In the genomic region with DNA sequence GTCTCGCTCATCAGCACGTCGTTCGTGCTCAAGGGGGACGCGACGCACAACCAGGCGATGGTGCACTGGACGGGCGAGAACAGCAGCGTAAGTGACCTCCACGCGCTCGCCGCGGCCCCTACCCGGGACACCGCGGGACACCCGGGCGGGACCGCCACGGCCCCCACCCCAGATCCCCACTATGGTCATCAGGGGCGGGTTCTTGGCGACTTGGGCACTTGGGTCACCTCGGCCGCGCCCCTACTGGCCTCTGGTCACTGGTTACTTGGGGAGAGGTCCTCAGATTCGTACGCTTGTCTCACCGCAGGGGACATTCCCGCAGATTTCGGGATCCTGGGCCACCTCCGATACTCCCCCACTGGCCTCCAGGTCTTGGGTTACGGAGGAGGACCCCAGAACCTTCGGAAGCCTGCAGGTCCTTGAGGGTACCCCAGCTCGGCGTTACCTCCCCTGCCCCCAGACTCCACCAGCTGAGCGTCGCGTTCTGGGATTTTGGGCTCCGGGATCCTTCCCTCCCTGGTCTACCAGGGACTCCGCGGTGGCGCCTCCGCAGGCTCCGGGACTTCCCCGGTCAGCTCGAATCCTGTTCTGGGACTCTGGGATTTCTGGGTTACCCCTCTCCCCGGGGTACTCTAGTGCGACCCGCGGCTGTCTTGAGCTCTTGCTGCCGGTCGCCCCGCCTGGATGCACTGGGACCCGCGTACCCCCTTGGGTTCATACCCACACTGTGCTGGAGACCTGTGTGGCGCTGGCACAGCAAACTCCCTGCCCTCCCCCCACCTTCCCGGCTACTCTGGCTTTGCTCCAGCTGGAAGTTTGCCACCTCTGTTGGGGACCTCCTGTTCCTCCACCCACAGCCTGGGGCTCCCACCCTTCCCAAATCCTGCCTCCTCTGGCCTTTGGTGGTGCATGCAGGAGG, we compare ENCODE assay signal across 10 cellular contexts. TPM values are rescaled to one million over a fixed set of nuclear protein-coding genes. Genes with fewer than 3 reads are reported as not detected.
DNase-seq lines count a peak whose midpoint lies in the region; TF ChIP-seq lines count a peak whose summit lies in the region.
"Had no signal": no experiment of that assay in that cellular context is flagged by ENCODE, and none has a peak within 500 bp of the region (broad histone marks: within the 10 kb centered on the region; RNA-seq: fewer than 3 reads in every experiment).

No MANE protein-coding gene starts in this region.

- H3K27ac Mint-ChIP-seq in Calu3 (ENCODE audit: unreplicated experiment) = no peak overlapping the region
- H3K27ac Mint-ChIP-seq: activated naive CD4-positive, alpha-beta T cell treated with anti-CD3 and anti-CD28 coated beads, Interleukin-2, amount 50 U/mL, for 72 hours; CD4-positive, CD25-positive, alpha-beta regulatory T cell had no signal

- peaks cover 75% of the 10 kb centered on the region for H3K27me3 Mint-ChIP-seq in Calu3 (ENCODE audit: unreplicated experiment)

- TF ChIP-seq POLR2A in transverse colon (IDR thresholded peaks at IDR 0.05) = no peak

- H3K36me3 Mint-ChIP-seq in Calu3 (ENCODE audit: insufficient read depth, unreplicated experiment) = no peaks in the 10 kb centered on the region
- H3K36me3 Mint-ChIP-seq: activated naive CD4-positive, alpha-beta T cell treated with anti-CD3 and anti-CD28 coated beads, Interleukin-2, amount 50 U/mL, for 72 hours; CD4-positive, CD25-positive, alpha-beta regulatory T cell had no signal

- peak; percentile 29 for DNase-seq in activated CD4-positive, CD25-positive, alpha-beta regulatory T cell treated with anti-CD3 and anti-CD28 coated beads, Interleukin-2, amount 50 U/mL, for 72 hours
- DNase-seq in activated CD4-positive, CD25-positive, alpha-beta regulatory T cell (lab: John Stamatoyannopoulos, UW) = no peak
- DNase-seq in coronary artery (ENCODE audit: low spot score) = peak; percentile 71
- DNase-seq in mesenteric fat pad (ENCODE audit: low spot score) = peak; percentile 87
- no peak for DNase-seq in transverse colon
- no peak for DNase-seq in Calu3
- no peak for DNase-seq in effector CD8-positive, alpha-beta T cell (lab: John Stamatoyannopoulos, UW)
- no peak for DNase-seq in GM13977 (ENCODE audit: low spot score)

- intact Hi-C loops in transverse colon (cut with DNase I; ENCODE audit: low total_unique reads) (no loop called here), Calu3 (cut with micrococcal nuclease; ENCODE audit: unreplicated experiment) (loop anchor here (5.0 kb wide), 1 partner anchor 269 kb away; no protein-coding TSS in a partner anchor)

- CTCF ChIA-PET in Calu3 (lab: Charles Lee) = no interaction called here

- no peak for TF ChIP-seq EP300 in transverse colon (IDR thresholded peaks at IDR 0.05; ENCODE audit: low read depth)

- no TSS peak for BruUV-seq in Calu3 (replicated peaks; lab: Mats Ljungman, UMichigan)

- in situ Hi-C loops in transverse colon (cut with MboI; ENCODE audit: low pct_ligation_motif_present in 1 of 4, low pct_unique_long_range_greater_than_20kb in 1 of 4, low sequenced_read_pairs in 3 of 4) = loop anchor here in 3 of 4 donors (10.0 to 25.0 kb wide), 2 partner anchors 102 to 519 kb away; no protein-coding TSS in a partner anchor
- in situ Hi-C loops in GM13977 (cut with MboI; ENCODE audit: low pct_unique_long_range_greater_than_20kb, low sequenced_read_pairs, unreplicated experiment) = loop anchor here (10.0 kb wide), 1 partner anchor 142 kb away; no protein-coding TSS in a partner anchor

- H3K4me1 Mint-ChIP-seq in Calu3 (ENCODE audit: low read depth, unreplicated experiment) = no peaks in the 10 kb centered on the region

- peaks cover 69% of the 10 kb centered on the region for H3K27me3 ChIP-seq in transverse colon

- no peaks in the 10 kb centered on the region for H3K9me3 ChIP-seq in transverse colon

- H3K27ac ChIP-seq in coronary artery = no peak overlapping the region
- no peak overlapping the region for H3K27ac ChIP-seq in transverse colon

- no peaks in the 10 kb centered on the region for H3K9me3 Mint-ChIP-seq in Calu3 (ENCODE audit: low read depth, unreplicated experiment)
- H3K9me3 Mint-ChIP-seq: activated naive CD4-positive, alpha-beta T cell treated with anti-CD3 and anti-CD28 coated beads, Interleukin-2, amount 50 U/mL, for 72 hours; CD4-positive, CD25-positive, alpha-beta regulatory T cell had no signal

- WGBS in transverse colon (ENCODE audit: low coverage in 1 of 2), 2 donors = 11% methylated on average over 44 of the region's 60 CpGs; no CpG with 5 or more reads in 1 of the 2 donors

- peaks cover 0 to 20% (median 5%) of the 10 kb centered on the region in 4 donors for H3K4me1 ChIP-seq in transverse colon

- no peak for TF ChIP-seq CTCF in coronary artery (IDR thresholded peaks at IDR 0.05)
- TF ChIP-seq CTCF in transverse colon (IDR thresholded peaks at IDR 0.05) = no peak
- no peak for TF ChIP-seq CTCF in Calu3 (IDR thresholded peaks at IDR 0.05; ENCODE audit: unreplicated experiment)
- no peak for TF ChIP-seq CTCF in GM13977 (IDR thresholded peaks at IDR 0.05; ENCODE audit: extremely low read depth, insufficient read depth, missing control alignments)

- H3K4me3 Mint-ChIP-seq in Calu3 (ENCODE audit: low read depth, unreplicated experiment) = no peak overlapping the region

- peak overlapping the region; percentile 69 for H3K4me3 ChIP-seq in coronary artery
- H3K4me3 ChIP-seq in transverse colon = peak overlapping the region; percentile 4 to 40 (median 36)

- no peaks in the 10 kb centered on the region for H3K36me3 ChIP-seq in transverse colon

RNA-seq across cellular contexts. Expression of gene SORCS2, which starts 1.0 kb away (rescaled TPM):
- total RNA-seq in mesenteric fat pad (1.9 TPM), transverse colon (1 to 10 TPM in 1 of 4 donors, under 1 TPM in 2, not detected in 1; 0.48 to 1.8 (median 0.68) TPM), Calu3 (2022) (not detected in 2 replicates)
- total RNA-seq: CD4-positive, CD25-positive, alpha-beta regulatory T cell had no signal

Comparison
In these comparisons a context has a peak if more than half of its experiments do, and no peak if none do; other contexts are left out.
1. DNase-seq: peak in activated CD4-positive, CD25-positive, alpha-beta regulatory T cell treated with anti-CD3 and anti-CD28 coated beads, Interleukin-2, amount 50 U/mL, for 72 hours (single experiment), coronary artery (single experiment) and mesenteric fat pad (single experiment); none in activated CD4-positive, CD25-positive, alpha-beta regulatory T cell (0 of 4), transverse colon (single experiment), Calu3 (single experiment), effector CD8-positive, alpha-beta T cell (single experiment) and GM13977 (single experiment).